Comparison of ENCODE assay signal across 1 cellular context in genomic region chr9:35834260-35835215, GRCh38.
TF ChIP-seq lines count a peak whose summit lies in the region.

No MANE protein-coding gene starts in this region.

TF ChIP-seq in HepG2, 621 proteins besides CTCF, POLR2A, EP300 and RAD21 (continued from another document and continues in another):
- TF ChIP-seq FOXA3 (CRISPR knock-in tag; IDR thresholded peaks at IDR 0.05) (peak; percentile 26), ISL2 (CRISPR knock-in tag; IDR thresholded peaks at IDR 0.05) (no peak), MLXIP (CRISPR knock-in tag; IDR thresholded peaks at IDR 0.05; ENCODE audit: borderline replicate concordance) (no peak), TFDP1 (CRISPR knock-in tag; IDR thresholded peaks at IDR 0.05; ENCODE audit: borderline replicate concordance) (no peak), RBM22 (optimal IDR thresholded peaks at IDR 0.05; ENCODE audit: low read length) (no peak), JUN (CRISPR knock-in tag; IDR thresholded peaks at IDR 0.05) (0 out of 2 replicates have a peak, but pooled peaks have one; percentile 23), REST (IDR thresholded peaks at IDR 0.05; ENCODE audit: borderline replicate concordance in 1 of 2, low read depth in 1 of 2, low read length in 2 of 2) (no peak), ZNF788 (CRISPR knock-in tag; IDR thresholded peaks at IDR 0.05; ENCODE audit: borderline replicate concordance) (no peak), GATA4 (IDR thresholded peaks at IDR 0.05; ENCODE audit: borderline replicate concordance, low read depth) (no peak), ZGPAT (CRISPR knock-in tag; IDR thresholded peaks at IDR 0.05) (0 out of 2 replicates have a peak, but pooled peaks have one; percentile 35), BCL6 (CRISPR knock-in tag; IDR thresholded peaks at IDR 0.05) (no peak), ZNF75D (CRISPR knock-in tag; IDR thresholded peaks at IDR 0.05; ENCODE audit: borderline replicate concordance) (no peak), NFRKB (IDR thresholded peaks at IDR 0.05) (no peak), IRF9 (CRISPR knock-in tag; IDR thresholded peaks at IDR 0.05; ENCODE audit: borderline replicate concordance) (no peak), ZNF552 (CRISPR knock-in tag; IDR thresholded peaks at IDR 0.05; ENCODE audit: borderline replicate concordance) (no peak), ZNF260 (CRISPR knock-in tag; IDR thresholded peaks at IDR 0.05; ENCODE audit: borderline replicate concordance, low read depth) (no peak), KDM6A (CRISPR knock-in tag; IDR thresholded peaks at IDR 0.05; ENCODE audit: low read depth) (no peak), ZNF589 (CRISPR knock-in tag; conservative IDR thresholded peaks at IDR 0.05) (no peak), ZNF382 (CRISPR knock-in tag; IDR thresholded peaks at IDR 0.05; ENCODE audit: borderline replicate concordance) (no peak), ZFP90 (CRISPR knock-in tag; IDR thresholded peaks at IDR 0.05; ENCODE audit: borderline replicate concordance) (no peak), ZNF33A (CRISPR knock-in tag; IDR thresholded peaks at IDR 0.05; ENCODE audit: borderline replicate concordance) (no peak), ATF1 (CRISPR knock-in tag; IDR thresholded peaks at IDR 0.05) (no peak), ZNF484 (CRISPR knock-in tag; IDR thresholded peaks at IDR 0.05; ENCODE audit: borderline replicate concordance, low read depth) (no peak), SCMH1 (CRISPR knock-in tag; IDR thresholded peaks at IDR 0.05; ENCODE audit: borderline replicate concordance) (no peak), ZNF468 (CRISPR knock-in tag; IDR thresholded peaks at IDR 0.05) (no peak), YEATS2 (CRISPR knock-in tag; IDR thresholded peaks at IDR 0.05; ENCODE audit: borderline replicate concordance) (no peak), THAP9 (CRISPR knock-in tag; IDR thresholded peaks at IDR 0.05; ENCODE audit: borderline replicate concordance) (no peak; the same call in 1 of the 2 replicates), ZNF652 (CRISPR knock-in tag; IDR thresholded peaks at IDR 0.05; ENCODE audit: borderline replicate concordance, low read depth) (no peak), ETS1 (CRISPR knock-in tag; IDR thresholded peaks at IDR 0.05) (no peak), KLF9 (CRISPR knock-in tag; IDR thresholded peaks at IDR 0.05; ENCODE audit: low read depth) (no peak), ZNF572 (CRISPR knock-in tag; IDR thresholded peaks at IDR 0.05) (peak; percentile 80; the same call in 1 of the 2 replicates), DDIT3 (CRISPR knock-in tag; IDR thresholded peaks at IDR 0.05) (no peak), ATM (IDR thresholded peaks at IDR 0.05; ENCODE audit: borderline replicate concordance) (no peak), ATF2 (CRISPR knock-in tag; IDR thresholded peaks at IDR 0.05) (no peak; the same call in 1 of the 2 replicates), NKX3-1 (CRISPR knock-in tag; IDR thresholded peaks at IDR 0.05) (no peak), ZNF703 (CRISPR knock-in tag; IDR thresholded peaks at IDR 0.05; ENCODE audit: borderline replicate concordance) (no peak), ZNF784 (CRISPR knock-in tag; IDR thresholded peaks at IDR 0.05; ENCODE audit: borderline replicate concordance) (no peak), MAZ (IDR thresholded peaks at IDR 0.05; ENCODE audit: borderline replicate concordance, low read depth, low read length) (no peak), MAZ (CRISPR knock-in tag; IDR thresholded peaks at IDR 0.05; ENCODE audit: low read depth) (no peak), NFE2L1 (CRISPR knock-in tag; IDR thresholded peaks at IDR 0.05; ENCODE audit: borderline replicate concordance) (no peak), U2AF1 (optimal IDR thresholded peaks at IDR 0.05; ENCODE audit: low read depth, low read length) (no peak), ZNF432 (CRISPR knock-in tag; IDR thresholded peaks at IDR 0.05; ENCODE audit: borderline replicate concordance) (no peak), POLR2AphosphoS2 (IDR thresholded peaks at IDR 0.05; ENCODE audit: low read depth, low read length) (no peak), ZNF749 (CRISPR knock-in tag; IDR thresholded peaks at IDR 0.05; ENCODE audit: borderline replicate concordance) (no peak), ARNT (IDR thresholded peaks at IDR 0.05) (no peak), BRD4 (CRISPR knock-in tag; IDR thresholded peaks at IDR 0.05) (no peak), ZNF7 (CRISPR knock-in tag; IDR thresholded peaks at IDR 0.05) (no peak), HDAC2 (CRISPR knock-in tag; IDR thresholded peaks at IDR 0.05) (peak; percentile 20; the same call in 1 of the 2 replicates), FOSL2 (CRISPR knock-in tag; IDR thresholded peaks at IDR 0.05) (peak; percentile 58), ZNF343 (CRISPR knock-in tag; IDR thresholded peaks at IDR 0.05) (no peak), ZZZ3 (CRISPR knock-in tag; IDR thresholded peaks at IDR 0.05; ENCODE audit: borderline replicate concordance) (no peak), REXO4 (CRISPR knock-in tag; IDR thresholded peaks at IDR 0.05; ENCODE audit: borderline replicate concordance) (no peak), ZNF446 (CRISPR knock-in tag; IDR thresholded peaks at IDR 0.05) (no peak), ZNF496 (CRISPR knock-in tag; IDR thresholded peaks at IDR 0.05; ENCODE audit: insufficient replicate concordance) (no peak), ZNF460 (CRISPR knock-in tag; IDR thresholded peaks at IDR 0.05; ENCODE audit: borderline replicate concordance) (no peak)
